Comparison of ENCODE assay signal across 2 cellular contexts in genomic region chr15:98658831-98659699, GRCh38.
TF ChIP-seq lines count a peak whose summit lies in the region.

No MANE protein-coding gene starts in this region.

TF ChIP-seq in Ishikawa, 13 proteins besides CTCF, POLR2A, EP300 and RAD21 (continued from another document):
- TF ChIP-seq USF1 (IDR thresholded peaks at IDR 0.05) = no peak
- no peak for TF ChIP-seq CREB1 (IDR thresholded peaks at IDR 0.05; ENCODE audit: low read depth)
- TF ChIP-seq REST (IDR thresholded peaks at IDR 0.05; ENCODE audit: low read depth) = no peak
- no peak for TF ChIP-seq ZBTB7A (IDR thresholded peaks at IDR 0.05; ENCODE audit: low read depth)
- no peak for TF ChIP-seq NFIC (IDR thresholded peaks at IDR 0.05)
- TF ChIP-seq FOXM1 (IDR thresholded peaks at IDR 0.05; ENCODE audit: borderline replicate concordance, low read depth) = no peak
- no peak for TF ChIP-seq EGR1 (IDR thresholded peaks at IDR 0.05)
- TF ChIP-seq YY1 (IDR thresholded peaks at IDR 0.05; ENCODE audit: low read depth) = no peak
- TF ChIP-seq TCF12 (IDR thresholded peaks at IDR 0.05; ENCODE audit: low read depth) = no peak
- TF ChIP-seq CEBPB (IDR thresholded peaks at IDR 0.05) = no peak

TF ChIP-seq in endothelial cell of umbilical vein, 7 proteins besides CTCF, POLR2A, EP300 and RAD21 (continued from another document):
- no peak for TF ChIP-seq JUN (IDR thresholded peaks at IDR 0.05; ENCODE audit: borderline replicate concordance, insufficient read depth, insufficient read length, low read depth)
- no peak for TF ChIP-seq MYC (IDR thresholded peaks at IDR 0.05; ENCODE audit: low read depth, low read length)
